ENCODE assay signal across 9 cellular contexts in the genomic region with DNA sequence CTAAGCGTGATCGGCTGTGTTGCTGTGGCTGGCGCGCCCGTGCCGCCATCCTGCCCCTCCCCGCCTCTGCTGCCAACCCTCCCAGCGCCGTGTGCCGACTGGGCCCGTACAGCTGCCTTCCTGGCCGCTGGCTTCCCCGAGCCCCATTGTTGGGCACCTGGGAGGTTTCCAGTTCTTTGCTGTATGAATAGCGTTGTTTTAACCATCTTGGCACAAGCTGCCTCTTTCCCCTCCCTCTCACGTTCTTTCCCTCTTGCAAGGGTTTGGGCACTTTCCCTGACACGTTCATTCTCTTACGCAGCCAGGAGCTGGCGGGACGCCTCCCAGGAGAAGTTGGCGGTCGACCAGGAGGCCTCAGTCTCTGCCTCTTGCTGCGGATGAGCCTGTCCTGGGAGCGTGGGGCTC. TPM values are rescaled to one million over a fixed set of nuclear protein-coding genes. Genes with fewer than 3 reads are reported as not detected.
DNase-seq lines count a peak whose midpoint lies in the region; ATAC-seq and TF ChIP-seq lines count a peak whose summit lies in the region.
"Had no signal": no experiment of that assay in that cellular context is flagged by ENCODE, and none has a peak within 500 bp of the region (broad histone marks: within the 10 kb centered on the region; RNA-seq: fewer than 3 reads in every experiment).

No MANE protein-coding gene starts in this region.

- TF ChIP-seq CTCF in fibroblast of mammary gland (conservative IDR thresholded peaks at IDR 0.05; ENCODE audit: control insufficient read depth, insufficient read depth, low read depth, low read length) (no peak), ovary (IDR thresholded peaks at IDR 0.05) (no peak), chondrocyte (IDR thresholded peaks at IDR 0.05) (no peak)

- no peaks in the 10 kb centered on the region for H3K36me3 Mint-ChIP-seq in chondrocyte (ENCODE audit: low read depth)

- H3K27me3 Mint-ChIP-seq in chondrocyte (ENCODE audit: low read depth), result peaks cover 11% of the 10 kb centered on the region

- no peak for TF ChIP-seq EP300 in ovary (IDR thresholded peaks at IDR 0.05)

- no peak for ATAC-seq in HG03521 (IDR thresholded peaks at IDR 0.05; ENCODE audit: unreplicated experiment)

- H3K27ac Mint-ChIP-seq in chondrocyte (ENCODE audit: unreplicated experiment), result no peak overlapping the region

- H3K4me3 ChIP-seq in fibroblast of mammary gland (ENCODE audit: control insufficient read depth, low read depth, low read length) (no peak overlapping the region), ovary (no peak overlapping the region)

- H3K4me1 Mint-ChIP-seq in chondrocyte (ENCODE audit: low read depth), result no peaks in the 10 kb centered on the region

- H3K9me3 Mint-ChIP-seq in chondrocyte (ENCODE audit: low read depth), result no peaks in the 10 kb centered on the region

- intact Hi-C loops in ovary (cut with DNase I), result no loop called here

- H3K27me3 ChIP-seq in ovary, result no peaks in the 10 kb centered on the region

- H3K27ac ChIP-seq in ovary, result no peak overlapping the region
- H3K27ac ChIP-seq: KMS-11 had no signal

- 16 to 27% (median 19%) methylated on average over 17 to 23 of the region's 23 CpGs for WGBS in ovary, 3 donors

- no peak overlapping the region for H3K4me3 Mint-ChIP-seq in chondrocyte (ENCODE audit: unreplicated experiment)

- no peaks in the 10 kb centered on the region for H3K4me1 ChIP-seq in ovary (ENCODE audit: insufficient read depth)

- H3K36me3 ChIP-seq in ovary, result no peaks in the 10 kb centered on the region

- H3K9me3 ChIP-seq in ovary, result no peaks in the 10 kb centered on the region

- DNase-seq in Ammon's horn (ENCODE audit: low spot score) (peak; percentile 82), NCI-H345 treated with DMSO at 0.1 percent for 48 hours (lab: John Stamatoyannopoulos, UW; ENCODE audit: unreplicated experiment) (peak; percentile 19), fibroblast of mammary gland (ENCODE audit: low read depth) (peak; percentile 65), ovary (peak; percentile 82 to 93 (median 87)), chondrocyte (ENCODE audit: low spot score) (no peak), NCI-H128 (lab: John Stamatoyannopoulos, UW; ENCODE audit: unreplicated experiment) (no peak)
- no peak for DNase-seq in stimulated activated naive CD4-positive, alpha-beta T cell (lab: John Stamatoyannopoulos, UW)

- TF ChIP-seq POLR2A in ovary (IDR thresholded peaks at IDR 0.05), result no peak

RNA-seq across cellular contexts. Expression of gene RXRA, which starts 43.1 kb away (rescaled TPM):
- 10 to 100 TPM; 23.0 to 82.2 (median 71.8) TPM for total RNA-seq in ovary
- polyA plus RNA-seq in ovary, result 10 to 100 TPM; 12.4 to 53.2 TPM
- total RNA-seq in chondrocyte, result 27.3 to 28.2 TPM (median 27.9 TPM) in 3 replicates

Comparison
In these comparisons a context has a peak if more than half of its experiments do, and no peak if none do; other contexts are left out.
1. DNase-seq: peak in Ammon's horn (single experiment), NCI-H345 treated with DMSO at 0.1 percent for 48 hours (single experiment), fibroblast of mammary gland (single experiment) and ovary (5 of 5); none in stimulated activated naive CD4-positive, alpha-beta T cell (0 of 6), chondrocyte (single experiment) and NCI-H128 (single experiment).